In genomic region chr9:71685988-71686387, GRCh38 we compare ENCODE assay signal across 1 cellular context.
TF ChIP-seq lines count a peak whose summit lies in the region.

No MANE protein-coding gene starts in this region.

TF ChIP-seq in HCT116, 20 proteins besides CTCF, POLR2A, EP300 and RAD21 (continued from another document):
- no peak for TF ChIP-seq ATF3 (IDR thresholded peaks at IDR 0.05)
- TF ChIP-seq POLR2AphosphoS5 (IDR thresholded peaks at IDR 0.05; ENCODE audit: low read depth, low read length) = no peak
- no peak for TF ChIP-seq TCF7L2 (IDR thresholded peaks at IDR 0.05; ENCODE audit: borderline replicate concordance, extremely low read depth, insufficient read depth, insufficient read length)
- TF ChIP-seq SP1 (IDR thresholded peaks at IDR 0.05; ENCODE audit: low read depth) = no peak
- TF ChIP-seq ZFX (IDR thresholded peaks at IDR 0.05) = no peak
